8 cellular contexts compared by ENCODE assay signal in genomic region chr12:57475271-57476161, GRCh38. TPM values are rescaled to one million over a fixed set of nuclear protein-coding genes. Genes with fewer than 3 reads are reported as not detected.
DNase-seq lines count a peak whose midpoint lies in the region; ATAC-seq and TF ChIP-seq lines count a peak whose summit lies in the region.

No MANE protein-coding gene starts in this region.

- CTCF ChIA-PET in CD8-positive, alpha-beta memory T cell (lab: Charles Lee), result interaction anchor here (1.0 to 10.4 kb wide), 11 partner anchors 13 to 262 kb away, joined by 3 to 167 read pairs (median 4); partner anchors contain the start of genes DDIT3, GLI1, INHBE and MARS1

- H3K36me3 Mint-ChIP-seq in CD8-positive, alpha-beta memory T cell, result peaks cover 9 to 71% (median 19%) of the 10 kb centered on the region in 3 donors
- peaks cover 91% of the 10 kb centered on the region for H3K36me3 Mint-ChIP-seq in effector memory CD8-positive, alpha-beta T cell (ENCODE audit: insufficient read depth)

- POLR2A ChIA-PET in CD8-positive, alpha-beta memory T cell (lab: Charles Lee), result interaction anchor here (2.3 kb wide), 1 partner anchor 45 kb away, joined by 13 read pairs; the partner anchor contains the start of gene DDIT3

- H3K27ac ChIP-seq in CD8-positive, alpha-beta memory T cell (ENCODE audit: low read depth, low read length), result peak overlapping the region; percentile 28
- peak overlapping the region; percentile 90 for H3K27ac ChIP-seq in HL-60 (replicated peaks)

- no peak for TF ChIP-seq CTCF in HL-60 (IDR thresholded peaks at IDR 0.05; ENCODE audit: insufficient read depth, low read length)

- no peaks in the 10 kb centered on the region for H3K9me3 Mint-ChIP-seq in CD8-positive, alpha-beta memory T cell
- no peaks in the 10 kb centered on the region for H3K9me3 Mint-ChIP-seq in effector memory CD8-positive, alpha-beta T cell

- peaks cover 41% of the 10 kb centered on the region for H3K36me3 ChIP-seq in CD8-positive, alpha-beta memory T cell (ENCODE audit: insufficient read depth, low read length)

- H3K9me3 ChIP-seq in CD8-positive, alpha-beta memory T cell (ENCODE audit: low read length), result no peaks in the 10 kb centered on the region

- H3K27ac Mint-ChIP-seq in CD8-positive, alpha-beta memory T cell, result peak overlapping the region in 7 of 8 donors; percentile 63 to 100 (median 99)
- H3K27ac Mint-ChIP-seq in effector memory CD8-positive, alpha-beta T cell, result peak overlapping the region; percentile 96 to 98

- peak overlapping the region; percentile 71 for H3K4me3 ChIP-seq in CD8-positive, alpha-beta memory T cell (ENCODE audit: low read length)
- peak overlapping the region; percentile 62 for H3K4me3 ChIP-seq in HL-60 (replicated peaks; ENCODE audit: insufficient read depth, low read length)

- H3K27me3 Mint-ChIP-seq in CD8-positive, alpha-beta memory T cell, result peaks cover 0 to 3% of the 10 kb centered on the region in 2 donors
- no peaks in the 10 kb centered on the region for H3K27me3 Mint-ChIP-seq in effector memory CD8-positive, alpha-beta T cell

- peak overlapping the region; percentile 85 to 99 (median 98) for H3K4me3 Mint-ChIP-seq in CD8-positive, alpha-beta memory T cell
- H3K4me3 Mint-ChIP-seq in effector memory CD8-positive, alpha-beta T cell, result peak overlapping the region; percentile 97 to 98

- no peak for DNase-seq in CD8-positive, alpha-beta memory T cell
- DNase-seq in HL-60 (ENCODE audit: low read depth in 1 of 2, low spot score in 1 of 2) (no peak), myocyte (ENCODE audit: low read depth) (peak; percentile 19), HUDEP-2 (lab: John Stamatoyannopoulos, UW; ENCODE audit: unreplicated experiment in 76 of 76) (no peak)
- no peak for DNase-seq in effector memory CD8-positive, alpha-beta T cell

- H3K4me1 ChIP-seq in CD8-positive, alpha-beta memory T cell (ENCODE audit: insufficient read depth, low read length), result peaks cover 86% of the 10 kb centered on the region

- no peak for ATAC-seq in effector memory CD8-positive, alpha-beta T cell (replicated peaks)
- ATAC-seq in HG02885 (IDR thresholded peaks at IDR 0.05; ENCODE audit: poor library complexity, unreplicated experiment) (no peak), HG03139 (IDR thresholded peaks at IDR 0.05; ENCODE audit: unreplicated experiment) (no peak), GM19351 (IDR thresholded peaks at IDR 0.05; ENCODE audit: unreplicated experiment) (no peak)

- H3K4me1 Mint-ChIP-seq in CD8-positive, alpha-beta memory T cell, result peaks cover 75 to 89% (median 81%) of the 10 kb centered on the region in 3 donors
- peaks cover 62 to 75% of the 10 kb centered on the region in 2 donors for H3K4me1 Mint-ChIP-seq in effector memory CD8-positive, alpha-beta T cell (ENCODE audit: low read depth in 2 of 2)

- no peaks in the 10 kb centered on the region for H3K27me3 ChIP-seq in CD8-positive, alpha-beta memory T cell (ENCODE audit: insufficient read depth, low read length, poor library complexity, severe bottlenecking)
- no peaks in the 10 kb centered on the region for H3K27me3 ChIP-seq in HL-60 (ENCODE audit: insufficient read depth, poor library complexity, severe bottlenecking)

RNA-seq across cellular contexts. Expression of gene ARHGAP9, which starts 4.2 kb away (rescaled TPM):
- total RNA-seq in CD8-positive, alpha-beta memory T cell, result 100 to 1,000 TPM; 116 to 121 TPM
- polyA plus RNA-seq in CD8-positive, alpha-beta memory T cell, result 181 TPM
- total RNA-seq in myocyte, result 9.8 and 14.7 TPM in 2 replicates
- 7.3 TPM for polyA plus RNA-seq in myocyte (2012)

RNA-seq across cellular contexts. Expression of gene MARS1, which starts 12.4 kb away (rescaled TPM):
- 100 to 1,000 TPM; 386 to 398 TPM for total RNA-seq in CD8-positive, alpha-beta memory T cell
- polyA plus RNA-seq in CD8-positive, alpha-beta memory T cell, result 89.8 TPM
- 131 and 146 TPM in 2 replicates for total RNA-seq in myocyte
- 283 TPM for polyA plus RNA-seq in myocyte (2012)

RNA-seq across cellular contexts. Expression of gene GLI1, which starts 15.9 kb away (rescaled TPM):
- under 1 TPM; 0.55 to 0.75 TPM for total RNA-seq in CD8-positive, alpha-beta memory T cell
- 0.32 TPM for polyA plus RNA-seq in CD8-positive, alpha-beta memory T cell
- 0.56 and 0.78 TPM in 2 replicates for total RNA-seq in myocyte
- 10.0 TPM for polyA plus RNA-seq in myocyte (2012)

RNA-seq across cellular contexts. Expression of gene INHBE, which starts 20.4 kb away (rescaled TPM):
- under 1 TPM; 0.38 to 0.61 TPM for total RNA-seq in CD8-positive, alpha-beta memory T cell
- not detected for polyA plus RNA-seq in CD8-positive, alpha-beta memory T cell
- total RNA-seq in myocyte, result 12.2 and 15.7 TPM in 2 replicates
- polyA plus RNA-seq in myocyte (2012), result 16.6 TPM

RNA-seq across cellular contexts. Expression of gene INHBC, which starts 40.9 kb away (rescaled TPM):
- under 1 TPM; 0.11 TPM for total RNA-seq in CD8-positive, alpha-beta memory T cell
- not detected for polyA plus RNA-seq in CD8-positive, alpha-beta memory T cell
- not detected in 2 replicates for total RNA-seq in myocyte
- 0.09 TPM for polyA plus RNA-seq in myocyte (2012)
